Comparison of ENCODE assay signal across 18 cellular contexts in the genomic region with DNA sequence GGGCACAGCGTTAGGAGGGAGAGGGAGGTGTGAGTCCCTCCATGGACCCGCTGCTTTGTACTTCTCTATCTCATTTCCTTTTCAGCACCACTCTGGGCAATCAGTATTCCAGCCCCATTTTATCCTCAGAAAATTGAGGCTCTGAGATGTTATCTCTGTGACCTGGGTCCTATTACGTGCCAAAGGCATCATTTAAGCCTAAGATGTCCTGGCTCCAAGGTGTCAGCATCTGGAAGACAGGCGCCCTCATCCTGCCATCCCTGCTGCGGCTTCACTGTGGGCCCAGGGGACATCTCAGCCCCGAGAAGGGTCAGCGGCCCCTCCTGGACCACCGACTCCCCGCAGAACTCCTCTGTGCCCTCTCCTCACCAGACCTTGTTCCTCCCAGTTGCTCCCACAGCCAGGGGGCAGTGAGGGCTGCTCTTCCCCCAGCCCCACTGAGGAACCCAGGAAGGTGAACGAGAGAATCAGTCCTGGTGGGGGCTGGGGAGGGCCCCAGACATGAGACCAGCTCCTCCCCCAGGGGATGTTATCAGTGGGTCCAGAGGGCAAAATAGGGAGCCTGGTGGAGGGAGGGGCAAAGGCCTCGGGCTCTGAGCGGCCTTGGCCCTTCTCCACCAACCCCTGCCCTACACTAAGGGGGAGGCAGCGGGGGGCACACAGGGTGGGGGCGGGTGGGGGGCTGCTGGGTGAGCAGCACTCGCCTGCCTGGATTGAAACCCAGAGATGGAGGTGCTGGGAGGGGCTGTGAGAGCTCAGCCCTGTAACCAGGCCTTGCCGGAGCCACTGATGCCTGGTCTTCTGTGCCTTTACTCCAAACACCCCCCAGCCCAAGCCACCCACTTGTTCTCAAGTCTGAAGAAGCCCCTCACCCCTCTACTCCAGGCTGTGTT. TPM values are rescaled to one million over a fixed set of nuclear protein-coding genes. Genes with fewer than 3 reads are reported as not detected.
"Had no signal": no experiment of that assay in that cellular context is flagged by ENCODE, and none has a peak within 500 bp of the region (broad histone marks: within the 10 kb centered on the region; RNA-seq: fewer than 3 reads in every experiment).

No MANE protein-coding gene starts in this region.

- H3K27me3 Mint-ChIP-seq: effector memory CD8-positive, alpha-beta T cell had no signal

- DNase-seq: activated CD4-positive, alpha-beta T cell treated with anti-CD3 and anti-CD28 coated beads, Interleukin-2, amount 50 U/mL, for 4 hours; activated CD4-positive, CD25-positive, alpha-beta regulatory T cell treated with anti-CD3 and anti-CD28 coated beads, Interleukin-2, amount 50 U/mL, for 72 hours; activated naive CD4-positive, alpha-beta T cell treated with Interleukin-2 at 50 U/mL for 16 hours; activated T-cell treated with anti-CD3 and anti-CD28 coated beads, Interleukin-2, amount 50 U/mL, for 72 hours; colonic mucosa; effector memory CD8-positive, alpha-beta T cell; kidney; right cardiac atrium; stimulated activated CD4-positive, alpha-beta T cell treated with anti-CD3 and anti-CD28 coated beads, Interleukin-2, amount 100 ng/mL, for 24 hours; stimulated activated naive B cell treated with anti-CD40 and anti-IgM and Interleukin-4, amounts not matched to agents 10 μg/mL and 1 μg/mL and 100 μg/mL, for 72 hours; upper lobe of left lung had no signal

- H3K27ac ChIP-seq: colonic mucosa, upper lobe of left lung had no signal

- H3K27me3 ChIP-seq: colonic mucosa, upper lobe of left lung had no signal

- H3K4me3 Mint-ChIP-seq: activated T-cell treated with anti-CD3 and anti-CD28 coated beads, Interleukin-2, amount 50 U/mL, for 72 hours; effector memory CD8-positive, alpha-beta T cell; stimulated activated naive B cell treated with anti-CD40 and anti-IgM and Interleukin-4, amounts not matched to agents 10 μg/mL and 1 μg/mL and 100 μg/mL, for 72 hours had no signal

- H3K27ac Mint-ChIP-seq: activated T-cell treated with anti-CD3 and anti-CD28 coated beads, Interleukin-2, amount 50 U/mL, for 72 hours; stimulated activated naive B cell treated with anti-CD40 and anti-IgM and Interleukin-4, amounts not matched to agents 10 μg/mL and 1 μg/mL and 100 μg/mL, for 72 hours had no signal

- H3K4me1 ChIP-seq: colonic mucosa had no signal

- H3K36me3 ChIP-seq: colonic mucosa, upper lobe of left lung had no signal

- H3K9me3 Mint-ChIP-seq: activated T-cell treated with anti-CD3 and anti-CD28 coated beads, Interleukin-2, amount 50 U/mL, for 72 hours; effector memory CD8-positive, alpha-beta T cell; stimulated activated naive B cell treated with anti-CD40 and anti-IgM and Interleukin-4, amounts not matched to agents 10 μg/mL and 1 μg/mL and 100 μg/mL, for 72 hours had no signal

- H3K36me3 Mint-ChIP-seq: stimulated activated naive B cell treated with anti-CD40 and anti-IgM and Interleukin-4, amounts not matched to agents 10 μg/mL and 1 μg/mL and 100 μg/mL, for 72 hours had no signal

- H3K4me1 Mint-ChIP-seq: stimulated activated naive B cell treated with anti-CD40 and anti-IgM and Interleukin-4, amounts not matched to agents 10 μg/mL and 1 μg/mL and 100 μg/mL, for 72 hours had no signal

- H3K9me3 ChIP-seq: colonic mucosa, upper lobe of left lung had no signal

- H3K4me3 ChIP-seq: colonic mucosa, upper lobe of left lung had no signal

RNA-seq across cellular contexts. Expression of a gene that starts 0.8 kb away (rescaled TPM):
- total RNA-seq: activated T-cell treated with anti-CD3 and anti-CD28 coated beads, Interleukin-2, amount 50 U/mL, for 72 hours; astrocyte; epithelial cell of proximal tubule; kidney; lower leg skin; myocyte; posterior vena cava; subcutaneous adipose tissue; T-helper 2 cell treated with Interferon-gamma antibody and Interleukin-4, amounts not matched to agents 100 ng/mL and 5 ng/mL, for 36 hours had no signal

RNA-seq across cellular contexts. Expression of a gene that starts 5.8 kb away (rescaled TPM):
- total RNA-seq: activated T-cell treated with anti-CD3 and anti-CD28 coated beads, Interleukin-2, amount 50 U/mL, for 72 hours; astrocyte; colonic mucosa; epithelial cell of proximal tubule; kidney; lower leg skin; myocyte; right cardiac atrium; subcutaneous adipose tissue; T-helper 2 cell treated with Interferon-gamma antibody and Interleukin-4, amounts not matched to agents 100 ng/mL and 5 ng/mL, for 36 hours; upper lobe of left lung had no signal

RNA-seq across cellular contexts. Expression of a gene that starts 8.5 kb away (rescaled TPM):
- total RNA-seq: activated T-cell treated with anti-CD3 and anti-CD28 coated beads, Interleukin-2, amount 50 U/mL, for 72 hours; epithelial cell of proximal tubule; kidney; subcutaneous adipose tissue had no signal

RNA-seq across cellular contexts. Expression of a gene that starts 37.2 kb away (rescaled TPM):
- total RNA-seq: activated T-cell treated with anti-CD3 and anti-CD28 coated beads, Interleukin-2, amount 50 U/mL, for 72 hours; astrocyte; epithelial cell of proximal tubule; kidney; lower leg skin; myocyte; posterior vena cava; right cardiac atrium; subcutaneous adipose tissue; T-helper 2 cell treated with Interferon-gamma antibody and Interleukin-4, amounts not matched to agents 100 ng/mL and 5 ng/mL, for 36 hours had no signal
